In genomic region chr2:106867231-106867943, GRCh38 we compare ENCODE assay signal across 12 cellular contexts. TPM values are rescaled to one million over a fixed set of nuclear protein-coding genes. Genes with fewer than 3 reads are reported as not detected.
"Had no signal": no experiment of that assay in that cellular context is flagged by ENCODE, and none has a peak within 500 bp of the region (broad histone marks: within the 10 kb centered on the region; RNA-seq: fewer than 3 reads in every experiment).

No MANE protein-coding gene starts in this region.

- H3K27ac ChIP-seq: spleen, transverse colon, vagina had no signal

- DNase-seq: activated CD4-positive, alpha-beta T cell treated with anti-CD3 and anti-CD28 coated beads, Interleukin-2, amount 10 ng/mL, durations not matched to agents 24 days and 14 days; activated CD4-positive, CD25-positive, alpha-beta regulatory T cell; activated CD8-positive, alpha-beta memory T cell treated with anti-CD3 and anti-CD28 coated beads for 24 hours; activated gamma-delta T cell treated with Interleukin-2 at 50 U/mL for 16 hours; activated naive CD8-positive, alpha-beta T cell treated with anti-CD3 and anti-CD28 coated beads, Interleukin-2, amount 10 ng/mL, durations not matched to agents 7 days and 5 days; cortex of kidney; effector memory CD4-positive, alpha-beta T cell; naive thymus-derived CD4-positive, alpha-beta T cell; spleen; transverse colon had no signal

- H3K4me3 ChIP-seq: mucosa of descending colon, spleen, transverse colon, vagina had no signal

- H3K36me3 ChIP-seq: spleen, transverse colon, vagina had no signal

- H3K9me3 ChIP-seq: mucosa of descending colon, spleen, transverse colon, vagina had no signal

- H3K4me1 ChIP-seq: spleen, vagina had no signal

- H3K27me3 ChIP-seq: spleen, transverse colon, vagina had no signal

RNA-seq across cellular contexts. Expression of gene ST6GAL2, which starts 18.6 kb away (rescaled TPM):
- total RNA-seq: activated CD4-positive, alpha-beta T cell treated with anti-CD3 and anti-CD28 coated beads, Interleukin-2, amount 10 ng/mL, durations not matched to agents 24 days and 14 days; activated naive CD8-positive, alpha-beta T cell treated with anti-CD3 and anti-CD28 coated beads, Interleukin-2, amount 10 ng/mL, durations not matched to agents 7 days and 5 days; naive thymus-derived CD4-positive, alpha-beta T cell had no signal
- polyA plus RNA-seq: naive thymus-derived CD4-positive, alpha-beta T cell had no signal
